11 cellular contexts compared by ENCODE assay signal in the genomic region with DNA sequence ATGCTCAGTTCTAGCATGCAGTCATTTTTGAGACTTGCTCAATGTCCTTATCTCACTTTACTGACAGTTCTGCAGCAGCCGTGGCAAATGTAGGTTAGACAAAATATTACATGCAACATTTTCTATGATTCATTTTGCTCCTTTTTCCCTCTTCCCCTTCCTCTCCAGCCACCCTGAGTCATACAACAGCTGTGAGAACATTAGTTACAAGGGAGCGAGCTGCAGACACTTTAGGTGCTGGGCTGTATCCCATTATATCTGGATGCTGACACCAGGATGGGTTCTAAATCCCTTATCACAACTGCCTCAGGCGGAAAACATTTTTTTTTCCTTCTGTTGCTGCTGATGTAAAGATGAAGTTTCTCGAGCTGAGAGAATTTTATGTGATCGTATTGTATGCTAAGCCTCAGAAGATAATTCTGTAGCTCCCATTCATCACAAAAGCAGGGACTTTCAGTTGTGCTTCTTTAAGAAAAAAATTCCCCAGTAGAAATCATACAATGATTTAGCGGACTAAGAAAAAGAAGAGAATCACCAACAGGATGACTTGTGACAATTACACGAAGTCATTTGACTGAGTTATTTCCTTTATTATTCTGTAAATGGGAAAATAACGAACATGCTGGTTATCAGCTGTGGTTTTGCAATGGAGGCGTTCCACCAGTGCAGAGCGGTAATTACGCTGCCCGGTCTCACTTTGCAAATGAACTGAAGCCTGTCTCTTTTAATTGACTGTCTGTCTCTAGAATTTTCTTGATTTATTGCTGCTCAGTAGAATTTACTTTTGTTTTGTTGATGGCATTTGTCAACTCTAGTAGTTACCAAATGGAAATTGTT.
DNase-seq lines count a peak whose midpoint lies in the region; ATAC-seq and TF ChIP-seq lines count a peak whose summit lies in the region.
"Had no signal": no experiment of that assay in that cellular context is flagged by ENCODE, and none has a peak within 500 bp of the region (broad histone marks: within the 10 kb centered on the region; RNA-seq: fewer than 3 reads in every experiment).

No MANE protein-coding gene starts in this region.

- TF ChIP-seq CTCF in cardiac fibroblast (IDR thresholded peaks at IDR 0.05; ENCODE audit: low read depth, low read length): no peak

- no peak overlapping the region for H3K4me3 ChIP-seq in cardiac fibroblast (replicated peaks in 1 of 2; ENCODE audit: low read depth in 2 of 2, low read length in 2 of 2)

- DNase-seq in Daoy (ENCODE audit: low read depth): peak; percentile 87
- DNase-seq in MV-4-11 (lab: John Stamatoyannopoulos, UW): peak; percentile 77
- peak; percentile 75 to 78 for DNase-seq in cardiac fibroblast (ENCODE audit: low read depth in 2 of 2)
- DNase-seq in myocyte (ENCODE audit: low read depth): peak; percentile 86
- no peak for DNase-seq in stimulated activated naive CD4-positive, alpha-beta T cell treated with Interleukin-2 at 50 U/mL for 16 hours (lab: John Stamatoyannopoulos, UW)
- DNase-seq in NCI-H187 (lab: John Stamatoyannopoulos, UW): no peak
- DNase-seq: activated CD4-positive, alpha-beta T cell treated with anti-CD3 and anti-CD28 coated beads, Interleukin-2, amount 50 U/mL, for 4 hours; activated naive CD8-positive, alpha-beta T cell treated with anti-CD3 and anti-CD28 coated beads, Interleukin-2, amount 10 ng/mL, durations not matched to agents 7 days and 5 days had no signal

- ATAC-seq in HG03095 (IDR thresholded peaks at IDR 0.05; ENCODE audit: unreplicated experiment) (no peak), HG03108 (IDR thresholded peaks at IDR 0.05; ENCODE audit: unreplicated experiment) (no peak)
- ATAC-seq: left colon had no signal

Comparison
In these comparisons a context has a peak if more than half of its experiments do, and no peak if none do; other contexts are left out.
1. DNase-seq: peak in Daoy (single experiment), MV-4-11 (single experiment), cardiac fibroblast (2 of 2) and myocyte (single experiment); none in stimulated activated naive CD4-positive, alpha-beta T cell treated with Interleukin-2 at 50 U/mL for 16 hours (single experiment) and NCI-H187 (0 of 2).